In the genomic region with DNA sequence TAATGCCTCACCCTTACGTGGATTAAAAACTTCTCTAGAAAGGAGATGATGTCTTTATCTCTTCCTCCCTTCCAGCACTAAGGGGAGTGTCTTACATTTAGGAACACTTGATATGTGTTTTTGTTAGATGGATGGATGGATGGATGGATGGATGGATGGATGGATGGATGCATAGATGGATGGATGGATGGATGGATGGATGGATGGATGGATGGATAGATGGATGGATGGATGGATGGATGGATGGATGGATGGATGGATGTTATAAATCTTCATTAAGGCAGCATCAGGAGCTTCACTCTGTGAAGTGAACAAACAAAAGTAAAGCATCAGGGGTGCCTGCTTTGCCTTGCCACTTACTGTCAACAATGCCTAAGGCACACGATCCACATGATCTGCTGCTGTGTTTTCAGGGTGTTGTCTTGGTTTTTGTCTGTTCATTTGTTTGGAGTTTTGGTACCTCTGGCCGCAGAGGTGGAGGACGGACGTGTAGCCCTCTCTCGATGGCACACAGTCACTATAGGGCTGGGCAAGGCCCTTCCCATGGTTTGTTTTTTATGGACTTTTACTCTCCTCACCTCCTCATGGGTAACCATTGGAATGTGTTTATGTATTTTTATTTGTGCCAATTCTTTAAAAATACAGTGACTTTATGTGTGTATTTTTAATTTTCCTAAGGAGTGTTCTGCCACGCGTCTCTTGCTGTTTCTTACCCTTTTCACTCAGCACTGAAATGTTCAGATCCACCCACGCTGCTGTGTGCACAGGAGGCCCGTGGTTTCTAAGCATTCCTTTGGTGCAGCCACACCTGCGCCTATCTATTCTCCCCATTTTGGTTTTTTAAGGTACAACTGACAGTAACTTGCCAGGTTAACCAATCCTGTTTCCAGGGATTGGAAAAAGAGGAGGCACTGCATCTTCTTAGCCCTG, we compare ENCODE assay signal across 13 cellular contexts.
DNase-seq lines count a peak whose midpoint lies in the region; ATAC-seq and TF ChIP-seq lines count a peak whose summit lies in the region.
"Had no signal": no experiment of that assay in that cellular context is flagged by ENCODE, and none has a peak within 500 bp of the region (broad histone marks: within the 10 kb centered on the region; RNA-seq: fewer than 3 reads in every experiment).

No MANE protein-coding gene starts in this region.

- peaks cover 2% of the 10 kb centered on the region for H3K9me3 Mint-ChIP-seq in activated CD4-positive, alpha-beta T cell treated with anti-CD3 and anti-CD28 coated beads for 36 hours (ENCODE audit: low read depth)
- H3K9me3 Mint-ChIP-seq in dendritic cell treated with granulocyte-macrophage colony-stimulating factor and Interleukin-4, amounts not matched to agents 40 ng/mL and 50 ng/mL, for 4 days, result peaks cover 5% of the 10 kb centered on the region
- peaks cover 5% of the 10 kb centered on the region for H3K9me3 Mint-ChIP-seq in Calu3 (ENCODE audit: low read depth, unreplicated experiment)

- POLR2A ChIA-PET in activated CD4-positive, alpha-beta T cell treated with anti-CD3 and anti-CD28 coated beads for 36 hours (lab: Charles Lee), result interaction anchor here (0.6 kb wide), 1 partner anchor 264 kb away, joined by 8 read pairs; no protein-coding TSS in a partner anchor

- CTCF ChIA-PET in activated CD4-positive, alpha-beta T cell treated with anti-CD3 and anti-CD28 coated beads for 36 hours (lab: Charles Lee), result interaction anchor here (0.8 to 3.6 kb wide), 2 partner anchors 27 to 45 kb away, joined by 3 to 16 read pairs; no protein-coding TSS in a partner anchor
- CTCF ChIA-PET in Calu3 (lab: Charles Lee), result interaction anchor here (0.8 kb wide), 1 partner anchor 28 kb away, joined by 7 read pairs; no protein-coding TSS in a partner anchor

- BruUV-seq in Calu3 (replicated peaks; lab: Mats Ljungman, UMichigan), result no TSS peak

- no peak overlapping the region for H3K4me3 Mint-ChIP-seq in activated CD4-positive, alpha-beta T cell treated with anti-CD3 and anti-CD28 coated beads for 36 hours
- no peak overlapping the region for H3K4me3 Mint-ChIP-seq in dendritic cell treated with granulocyte-macrophage colony-stimulating factor and Interleukin-4, amounts not matched to agents 40 ng/mL and 50 ng/mL, for 4 days
- H3K4me3 Mint-ChIP-seq in Calu3 (ENCODE audit: low read depth, unreplicated experiment), result no peak overlapping the region

- peak overlapping the region; percentile 26 for H3K27ac Mint-ChIP-seq in activated CD4-positive, alpha-beta T cell treated with anti-CD3 and anti-CD28 coated beads for 36 hours
- peak overlapping the region; percentile 38 for H3K27ac Mint-ChIP-seq in dendritic cell treated with granulocyte-macrophage colony-stimulating factor and Interleukin-4, amounts not matched to agents 40 ng/mL and 50 ng/mL, for 4 days
- H3K27ac Mint-ChIP-seq in Calu3 (ENCODE audit: unreplicated experiment), result no peak overlapping the region

- peak; percentile 68 for ATAC-seq in activated CD4-positive, alpha-beta T cell treated with anti-CD3 and anti-CD28 coated beads for 36 hours
- ATAC-seq in GM18873 (IDR thresholded peaks at IDR 0.05; ENCODE audit: low FRiP score, unreplicated experiment), result no peak

- peaks cover 46% of the 10 kb centered on the region for H3K4me1 Mint-ChIP-seq in activated CD4-positive, alpha-beta T cell treated with anti-CD3 and anti-CD28 coated beads for 36 hours
- H3K4me1 Mint-ChIP-seq in dendritic cell treated with granulocyte-macrophage colony-stimulating factor and Interleukin-4, amounts not matched to agents 40 ng/mL and 50 ng/mL, for 4 days (ENCODE audit: low read depth), result peaks cover 41% of the 10 kb centered on the region
- H3K4me1 Mint-ChIP-seq in Calu3 (ENCODE audit: low read depth, unreplicated experiment), result peaks cover 12% of the 10 kb centered on the region

- no peak for TF ChIP-seq CTCF in Calu3 (IDR thresholded peaks at IDR 0.05; ENCODE audit: unreplicated experiment)

- no peaks in the 10 kb centered on the region for H3K27me3 Mint-ChIP-seq in activated CD4-positive, alpha-beta T cell treated with anti-CD3 and anti-CD28 coated beads for 36 hours
- no peaks in the 10 kb centered on the region for H3K27me3 Mint-ChIP-seq in dendritic cell treated with granulocyte-macrophage colony-stimulating factor and Interleukin-4, amounts not matched to agents 40 ng/mL and 50 ng/mL, for 4 days
- H3K27me3 Mint-ChIP-seq in Calu3 (ENCODE audit: unreplicated experiment), result no peaks in the 10 kb centered on the region

- H3K36me3 Mint-ChIP-seq in activated CD4-positive, alpha-beta T cell treated with anti-CD3 and anti-CD28 coated beads for 36 hours (ENCODE audit: low read depth), result no peaks in the 10 kb centered on the region
- H3K36me3 Mint-ChIP-seq in dendritic cell treated with granulocyte-macrophage colony-stimulating factor and Interleukin-4, amounts not matched to agents 40 ng/mL and 50 ng/mL, for 4 days (ENCODE audit: low read depth), result no peaks in the 10 kb centered on the region
- H3K36me3 Mint-ChIP-seq in Calu3 (ENCODE audit: insufficient read depth, unreplicated experiment), result no peaks in the 10 kb centered on the region

- intact Hi-C loops in activated CD4-positive, alpha-beta T cell treated with anti-CD3 and anti-CD28 coated beads for 36 hours (cut with DNase I, micrococcal nuclease), result loop anchor here (1.0 to 5.0 kb wide), 2 partner anchors 163 to 228 kb away; a partner anchor contains a TSS
- intact Hi-C loops in dendritic cell treated with granulocyte-macrophage colony-stimulating factor and Interleukin-4, amounts not matched to agents 40 ng/mL and 50 ng/mL, for 4 days (cut with micrococcal nuclease), result loop anchor here (1.0 kb wide), 1 partner anchor 229 kb away; no protein-coding TSS in a partner anchor
- intact Hi-C loops in Calu3 (cut with micrococcal nuclease; ENCODE audit: unreplicated experiment), result no loop called here

- DNase-seq in activated CD4-positive, alpha-beta T cell treated with anti-CD3 and anti-CD28 coated beads for 36 hours, result peak; percentile 75
- DNase-seq in activated CD4-positive, alpha-beta T cell treated with anti-CD3 and anti-CD28 coated beads for 1 hour, result no peak
- DNase-seq in activated CD4-positive, alpha-beta T cell treated with anti-CD3 and anti-CD28 coated beads, Interleukin-2, amount 50 U/mL, for 48 hours, result peak; percentile 44 to 58
- DNase-seq in stimulated activated CD8-positive, alpha-beta memory T cell treated with anti-CD3 and anti-CD28 coated beads, Interleukin-4, amount 100 ng/mL, for 24 hours (ENCODE audit: low read depth), result peak; percentile 31
- DNase-seq in NCI-H524 (lab: John Stamatoyannopoulos, UW), result no peak
- no peak for DNase-seq in Calu3
- DNase-seq: anterior cingulate cortex, Caco-2, NCI-H1436, retina, SIG-M5 had no signal

Comparison
In these comparisons a context has a peak if more than half of its experiments do, and no peak if none do; other contexts are left out.
1. DNase-seq: peak in activated CD4-positive, alpha-beta T cell treated with anti-CD3 and anti-CD28 coated beads for 36 hours (single experiment), activated CD4-positive, alpha-beta T cell treated with anti-CD3 and anti-CD28 coated beads, Interleukin-2, amount 50 U/mL, for 48 hours (2 of 2) and stimulated activated CD8-positive, alpha-beta memory T cell treated with anti-CD3 and anti-CD28 coated beads, Interleukin-4, amount 100 ng/mL, for 24 hours (single experiment); none in activated CD4-positive, alpha-beta T cell treated with anti-CD3 and anti-CD28 coated beads for 1 hour (single experiment), NCI-H524 (0 of 2) and Calu3 (single experiment).